ENCODE assay signal across 9 cellular contexts in the genomic region with DNA sequence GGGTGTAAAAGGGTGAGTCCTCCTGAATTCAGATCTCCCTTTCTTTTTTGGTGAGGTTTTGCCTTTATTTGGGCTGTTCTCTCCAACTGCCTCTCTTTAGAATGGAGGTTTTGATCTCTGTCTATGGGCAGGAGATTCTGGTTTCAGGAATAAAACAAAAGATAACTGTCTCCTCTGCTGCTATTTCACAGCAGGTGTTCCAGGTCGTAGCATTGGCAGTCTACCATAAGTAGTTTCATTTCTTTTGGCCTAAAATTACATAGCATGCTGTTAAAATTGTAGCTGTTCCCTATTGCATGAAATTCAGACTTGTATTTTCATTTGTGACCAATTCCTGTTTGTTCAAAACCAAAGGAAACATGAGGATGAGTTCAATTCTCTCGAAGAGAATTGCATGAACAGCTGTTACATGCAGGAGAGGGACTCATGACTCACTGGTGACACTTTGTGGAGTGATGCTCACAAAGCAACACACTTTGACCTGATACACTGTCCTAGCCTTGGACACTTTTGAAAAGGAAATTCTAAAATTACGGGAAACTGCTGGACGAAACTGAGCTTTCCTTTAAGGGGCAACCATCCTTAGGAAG.
DNase-seq lines count a peak whose midpoint lies in the region; ATAC-seq, FAIRE-seq and TF ChIP-seq lines count a peak whose summit lies in the region.
"Had no signal": no experiment of that assay in that cellular context is flagged by ENCODE, and none has a peak within 500 bp of the region (broad histone marks: within the 10 kb centered on the region; RNA-seq: fewer than 3 reads in every experiment).

No MANE protein-coding gene starts in this region.

- no peak overlapping the region for H3K4me3 ChIP-seq in GM23338
- H3K4me3 ChIP-seq: SK-N-MC had no signal

- ATAC-seq in GM23338 = no peak
- ATAC-seq in GM18498 (IDR thresholded peaks at IDR 0.05; ENCODE audit: unreplicated experiment) = no peak

- H3K4me2 ChIP-seq in GM23338 = no peak overlapping the region

- no peaks in the 10 kb centered on the region for H3F3A ChIP-seq in GM23338 (replicated peaks; ENCODE audit: low read depth)

- H3K27ac ChIP-seq in GM23338 (ENCODE audit: low read depth) = no peak overlapping the region
- H3K27ac ChIP-seq: SK-N-MC had no signal

- no peaks in the 10 kb centered on the region for H3K36me3 ChIP-seq in GM23338 (ENCODE audit: insufficient read depth)

- no peak overlapping the region for H3K4me3 Mint-ChIP-seq in activated CD4-positive, alpha-beta T cell treated with anti-CD3 and anti-CD28 coated beads, Interleukin-2, amount 10 ng/mL, durations not matched to agents 7 days and 5 days
- H3K4me3 Mint-ChIP-seq in GM23338 = no peak overlapping the region

- H3K36me3 Mint-ChIP-seq in activated CD4-positive, alpha-beta T cell treated with anti-CD3 and anti-CD28 coated beads, Interleukin-2, amount 10 ng/mL, durations not matched to agents 7 days and 5 days (ENCODE audit: low read depth) = no peaks in the 10 kb centered on the region
- no peaks in the 10 kb centered on the region; the same call in 2 of the 3 replicates for H3K36me3 Mint-ChIP-seq in GM23338 (ENCODE audit: low read depth)

- POLR2A ChIA-PET in activated CD4-positive, alpha-beta T cell treated with anti-CD3 and anti-CD28 coated beads, Interleukin-2, amount 10 ng/mL, durations not matched to agents 7 days and 5 days (lab: Charles Lee) = no interaction called here

- CTCF ChIA-PET in activated CD4-positive, alpha-beta T cell treated with anti-CD3 and anti-CD28 coated beads, Interleukin-2, amount 10 ng/mL, durations not matched to agents 7 days and 5 days (lab: Charles Lee) = interaction anchor here (0.7 to 1.3 kb wide), 7 partner anchors 14 to 234 kb away, joined by 3 read pairs; no protein-coding TSS in a partner anchor

- DNase-seq in COLO829 (ENCODE audit: low spot score) (peak; percentile 14), GM19239 (ENCODE audit: insufficient read length, low spot score) (no peak), left kidney (ENCODE audit: low read depth, low spot score) (peak; percentile 21), 8988T (no peak), GM23338 (ENCODE audit: low spot score) (no peak), NCI-H345 (lab: John Stamatoyannopoulos, UW) (no peak)
- peak; percentile 55 for DNase-seq in activated CD4-positive, alpha-beta T cell treated with anti-CD3 and anti-CD28 coated beads, Interleukin-2, amount 10 ng/mL, durations not matched to agents 7 days and 5 days

- no peaks in the 10 kb centered on the region for H3K9me2 ChIP-seq in GM23338 (ENCODE audit: insufficient read depth)

- peaks cover 10% of the 10 kb centered on the region for H3K4me1 Mint-ChIP-seq in activated CD4-positive, alpha-beta T cell treated with anti-CD3 and anti-CD28 coated beads, Interleukin-2, amount 10 ng/mL, durations not matched to agents 7 days and 5 days
- H3K4me1 Mint-ChIP-seq in GM23338 = peaks cover 25% of the 10 kb centered on the region

- FAIRE-seq in GM19239 (lab: Jason Lieb, UNC) = peak; percentile 68

- H3K9me3 Mint-ChIP-seq in activated CD4-positive, alpha-beta T cell treated with anti-CD3 and anti-CD28 coated beads, Interleukin-2, amount 10 ng/mL, durations not matched to agents 7 days and 5 days = no peaks in the 10 kb centered on the region
- peaks cover 7% of the 10 kb centered on the region; the same call in 1 of the 3 replicates for H3K9me3 Mint-ChIP-seq in GM23338

- H3K27ac Mint-ChIP-seq in activated CD4-positive, alpha-beta T cell treated with anti-CD3 and anti-CD28 coated beads, Interleukin-2, amount 10 ng/mL, durations not matched to agents 7 days and 5 days = no peak overlapping the region
- no peak overlapping the region for H3K27ac Mint-ChIP-seq in GM23338

- no peaks in the 10 kb centered on the region for H3K27me3 ChIP-seq in GM23338 (ENCODE audit: insufficient read depth)

- H3K27me3 Mint-ChIP-seq in activated CD4-positive, alpha-beta T cell treated with anti-CD3 and anti-CD28 coated beads, Interleukin-2, amount 10 ng/mL, durations not matched to agents 7 days and 5 days = peaks cover 2% of the 10 kb centered on the region
- peaks cover 15% of the 10 kb centered on the region for H3K27me3 Mint-ChIP-seq in GM23338 (ENCODE audit: insufficient read depth, low read depth, poor library complexity)

- no peaks in the 10 kb centered on the region for H3K79me2 ChIP-seq in GM23338 (replicated peaks; ENCODE audit: insufficient read depth)

- no peak overlapping the region for H2AFZ ChIP-seq in GM23338

- H4K20me1 ChIP-seq in GM23338 (replicated peaks; ENCODE audit: insufficient read depth) = no peaks in the 10 kb centered on the region

- peak in 1 of 2 experiments; percentile 30; a peak in 1 of 4 replicates for TF ChIP-seq CTCF in GM23338 (conservative IDR thresholded peaks at IDR 0.05; ENCODE audit: low read depth in 2 of 2)

- H3K4me1 ChIP-seq in GM23338 (ENCODE audit: insufficient read depth) = peaks cover 7% of the 10 kb centered on the region

TF ChIP-seq in GM23338, 12 proteins besides CTCF, POLR2A, EP300 and RAD21 (continues in another document):
- TF ChIP-seq ZNF114 (CRISPR knock-in tag; IDR thresholded peaks at IDR 0.05) (no peak), EZH2 (IDR thresholded peaks at IDR 0.05; ENCODE audit: low read depth, unreplicated experiment) (no peak), ETS1 (IDR thresholded peaks at IDR 0.05) (no peak), JUNB (IDR thresholded peaks at IDR 0.05; ENCODE audit: unreplicated experiment) (no peak), ZNF462 (CRISPR knock-in tag; IDR thresholded peaks at IDR 0.05) (no peak), STAT1 (IDR thresholded peaks at IDR 0.05; ENCODE audit: unreplicated experiment) (no peak), NANOG (IDR thresholded peaks at IDR 0.05; ENCODE audit: borderline replicate concordance) (no peak), CREB1 (CRISPR knock-in tag; IDR thresholded peaks at IDR 0.05; ENCODE audit: low read depth) (no peak)

Comparison
In these comparisons a context has a peak if more than half of its experiments do, and no peak if none do; other contexts are left out.
1. DNase-seq: peak in COLO829 (single experiment), activated CD4-positive, alpha-beta T cell treated with anti-CD3 and anti-CD28 coated beads, Interleukin-2, amount 10 ng/mL, durations not matched to agents 7 days and 5 days (single experiment) and left kidney (single experiment); none in GM19239 (single experiment), 8988T (single experiment), GM23338 (single experiment) and NCI-H345 (single experiment).